In genomic region chr10:15715619-15716227, GRCh38 we compare ENCODE assay signal across 9 cellular contexts. TPM values are rescaled to one million over a fixed set of nuclear protein-coding genes. Genes with fewer than 3 reads are reported as not detected.
DNase-seq lines count a peak whose midpoint lies in the region; ATAC-seq and TF ChIP-seq lines count a peak whose summit lies in the region.
"Had no signal": no experiment of that assay in that cellular context is flagged by ENCODE, and none has a peak within 500 bp of the region (broad histone marks: within the 10 kb centered on the region; RNA-seq: fewer than 3 reads in every experiment).

No MANE protein-coding gene starts in this region.

- no peaks in the 10 kb centered on the region for H3K79me2 ChIP-seq in mesendoderm (ENCODE audit: control insufficient read depth, insufficient read depth, low read length)

- H3K9me3 ChIP-seq in BLaER1 = no peaks in the 10 kb centered on the region

- TF ChIP-seq CTCF in LNCAP (IDR thresholded peaks at IDR 0.05) = peak; percentile 70
- TF ChIP-seq CTCF in coronary artery (IDR thresholded peaks at IDR 0.05) = peak; percentile 34

- no peak overlapping the region for H2BK15ac ChIP-seq in mesendoderm (replicated peaks; ENCODE audit: low read depth)

- no peak overlapping the region for H3K23ac ChIP-seq in mesendoderm (ENCODE audit: low read length)

- WGBS in mesendoderm (ENCODE audit: extremely low coverage, insufficient coverage, low lambda C conversion rate) = no CpG with 5 or more reads among the region's 5 CpGs

- H3K36me3 ChIP-seq in BLaER1 (peaks cover 46% of the 10 kb centered on the region), mesendoderm (ENCODE audit: control insufficient read depth, insufficient read depth, low read length) (no peaks in the 10 kb centered on the region)

- H2AK5ac ChIP-seq in mesendoderm (ENCODE audit: low read length) = no peak overlapping the region

- H3K4me2 ChIP-seq in BLaER1 (peak overlapping the region; percentile 87), mesendoderm (ENCODE audit: low read length) (no peak overlapping the region)

- peaks cover 56% of the 10 kb centered on the region for H3K4me1 ChIP-seq in BLaER1
- H3K4me1 ChIP-seq in mesendoderm (ENCODE audit: control insufficient read depth, low read depth, low read length) = no peaks in the 10 kb centered on the region

- H4K20me1 ChIP-seq in BLaER1 = peaks cover 20% of the 10 kb centered on the region

- H3K9ac ChIP-seq in BLaER1 (0 out of 2 replicates have a peak overlapping the region, but pooled peaks have one; percentile 64), mesendoderm (ENCODE audit: low read length) (no peak overlapping the region)

- H3K27me3 ChIP-seq in BLaER1 (no peaks in the 10 kb centered on the region), mesendoderm (ENCODE audit: insufficient read depth, low read length, poor library complexity) (peaks cover 4% of the 10 kb centered on the region)

- no peak overlapping the region for H2BK5ac ChIP-seq in mesendoderm (ENCODE audit: low read length)

- DNase-seq in coronary artery (ENCODE audit: low spot score) (no peak), mesendoderm (peak; percentile 48), NAMALWA (ENCODE audit: low spot score) (no peak)
- no peak for DNase-seq in activated CD4-positive, alpha-beta T cell treated with anti-CD3 and anti-CD28 coated beads, Interleukin-2, amount 50 U/mL, for 48 hours
- no peak for DNase-seq in effector CD4-positive, alpha-beta T cell
- DNase-seq: SHP77 treated with DMSO at 0.1 percent for 48 hours had no signal

- no peak overlapping the region for H4K5ac ChIP-seq in mesendoderm (ENCODE audit: low read length)

- no peak for ATAC-seq in HG03095 (IDR thresholded peaks at IDR 0.05; ENCODE audit: unreplicated experiment)

- H3K27ac ChIP-seq in BLaER1 (0 out of 2 replicates have a peak overlapping the region, but pooled peaks have one; percentile 3), coronary artery (peak overlapping the region; percentile 77 to 94), mesendoderm (ENCODE audit: low read depth, low read length) (no peak overlapping the region)

- no peak overlapping the region for H3K18ac ChIP-seq in mesendoderm (ENCODE audit: low read length)

- H3K4me3 ChIP-seq in BLaER1 (peak overlapping the region; percentile 90), coronary artery (peak overlapping the region; percentile 86), mesendoderm (ENCODE audit: low read length) (no peak overlapping the region)

- no peak overlapping the region for H3K4ac ChIP-seq in mesendoderm (ENCODE audit: low read depth, low read length)

- H2BK120ac ChIP-seq in mesendoderm (ENCODE audit: low read depth, low read length) = no peak overlapping the region

- H4K8ac ChIP-seq in mesendoderm (ENCODE audit: low read depth, low read length) = no peak overlapping the region

- no peak overlapping the region for H3K56ac ChIP-seq in mesendoderm (ENCODE audit: low read length)

- no peaks in the 10 kb centered on the region for H3K79me1 ChIP-seq in mesendoderm (ENCODE audit: low read length)

RNA-seq across cellular contexts. Expression of gene ITGA8, which starts 4.0 kb away (rescaled TPM):
- 0.01 TPM for polyA plus RNA-seq in mesendoderm (2013, experiment 1 of 2)
- under 0.01 TPM for polyA plus RNA-seq in mesendoderm (2013, experiment 2 of 2)
